ENCODE assay signal across 5 cellular contexts in genomic region chr2:62616486-62616885, GRCh38.
DNase-seq lines count a peak whose midpoint lies in the region; ATAC-seq, FAIRE-seq and TF ChIP-seq lines count a peak whose summit lies in the region.
"Not testable (repeated sequence)": the region's sequence is repeated elsewhere in the genome, so short reads cannot be mapped to it uniquely, and the experiment has no call there.

No MANE protein-coding gene starts in this region.

- TF ChIP-seq RAD21 in A549 (conservative IDR thresholded peaks at IDR 0.05 in 1 of 2, IDR thresholded peaks at IDR 0.05 in 1 of 2); K562 (CRISPR knock-in tag; conservative IDR thresholded peaks at IDR 0.05 in 1 of 2, IDR thresholded peaks at IDR 0.05 in 1 of 2); HepG2 (CRISPR knock-in tag; IDR thresholded peaks at IDR 0.05): not testable (repeated sequence)

- TF ChIP-seq POLR2A in A549 (IDR thresholded peaks at IDR 0.05; ENCODE audit: low read length); K562 (conservative IDR thresholded peaks at IDR 0.05); HepG2 (IDR thresholded peaks at IDR 0.05; ENCODE audit: insufficient read depth in 1 of 2, low read depth in 2 of 2, low read length in 2 of 2): not testable (repeated sequence)

- H3K79me2 ChIP-seq in K562 (ENCODE audit: control insufficient read depth, insufficient read depth, low read length); HepG2 (ENCODE audit: insufficient read depth, low read length): not testable (repeated sequence)

- TF ChIP-seq EP300 in A549 (IDR thresholded peaks at IDR 0.05); K562 (IDR thresholded peaks at IDR 0.05; ENCODE audit: low read length); HepG2 (IDR thresholded peaks at IDR 0.05; ENCODE audit: low read depth in 2 of 2, low read length in 2 of 2); HepG2 (CRISPR knock-in tag; IDR thresholded peaks at IDR 0.05; ENCODE audit: borderline replicate concordance): not testable (repeated sequence)

- WGBS in A549 (ENCODE audit: missing lambda C conversion rate), result 100% methylated on average over 2 of the region's 2 CpGs
- 0% methylated on average over 2 of the region's 2 CpGs for WGBS in K562 (ENCODE audit: insufficient coverage, low coverage, missing lambda C conversion rate)
- WGBS in HepG2 (ENCODE audit: low lambda C conversion rate), result 90% methylated on average over 2 of the region's 2 CpGs

- H3K36me3 ChIP-seq in HEK293 (ENCODE audit: control insufficient read depth in 2 of 2, insufficient read depth in 1 of 2, low read length in 2 of 2); K562 (ENCODE audit: control insufficient read depth, insufficient read depth, low read length); HepG2 (replicated peaks in 1 of 2; ENCODE audit: control insufficient read depth in 1 of 2, insufficient read depth in 2 of 2, low read length in 2 of 2): not testable (repeated sequence)

- in situ Hi-C loops in K562 (cut with MboI); HepG2 (cut with HindIII; ENCODE audit: extremely low pct_ligation_motif_present, low pct_unique_long_range_greater_than_20kb): not testable (repeated sequence)

- not testable (repeated sequence) for BruUV-seq in K562 (replicated peaks; lab: Mats Ljungman, UMichigan); HepG2 (replicated peaks; lab: Mats Ljungman, UMichigan)

- H3K27ac ChIP-seq in A549; HEK293 (ENCODE audit: extremely low read depth, low read depth, low read length); K562 (ENCODE audit: extremely low read depth, low read depth, low read length); HepG2 (ENCODE audit: extremely low read length, insufficient read depth, low read length): not testable (repeated sequence)

- DNase-seq in A549 (ENCODE audit: low read depth in 1 of 2, low spot score in 1 of 2); K562 (ENCODE audit: extremely low read depth in 1 of 4, low spot score in 3 of 4); HepG2 (ENCODE audit: low spot score): not testable (repeated sequence)

- intact Hi-C loops in K562 (cut with micrococcal nuclease); HepG2 (cut with micrococcal nuclease; ENCODE audit: unreplicated experiment): not testable (repeated sequence)

- POLR2A ChIA-PET in A549 (lab: Yijun Ruan, JAX); HEK293 (lab: Yijun Ruan, JAX); K562 (lab: Yijun Ruan, JAX); HepG2 (lab: Yijun Ruan, JAX): not testable (repeated sequence)

- H3K9me1 ChIP-seq in K562 (ENCODE audit: control insufficient read depth, insufficient read depth, low read length), result not testable (repeated sequence)

- H3K9me3 ChIP-seq in A549; HEK293 (ENCODE audit: control insufficient read depth, insufficient read depth, low read depth, low read length); K562 (replicated peaks; ENCODE audit: control insufficient read depth, insufficient read depth, low read depth, low read length); HepG2 (ENCODE audit: low read length): not testable (repeated sequence)

- TF ChIP-seq CTCF in A549 (IDR thresholded peaks at IDR 0.05); HEK293 (tag by site-specific recombination; IDR thresholded peaks at IDR 0.05); K562 (IDR thresholded peaks at IDR 0.05 in 2 of 3, conservative IDR thresholded peaks at IDR 0.05 in 1 of 3; ENCODE audit: insufficient read depth in 2 of 3, low read depth in 1 of 3, low read length in 3 of 3); HepG2 (CRISPR knock-in tag; IDR thresholded peaks at IDR 0.05): not testable (repeated sequence)

- FAIRE-seq in A549 (lab: Jason Lieb, UNC); K562 (lab: Jason Lieb, UNC); HepG2 (lab: Jason Lieb, UNC): not testable (repeated sequence)

- not testable (repeated sequence) for ATAC-seq in A549, SK-N-SH treated with all-trans-retinoic acid at 6 μM for 48 hours, K562, HepG2

- not testable (repeated sequence) for H3K4me2 ChIP-seq in A549; K562 (ENCODE audit: insufficient read depth, low read length); HepG2 (ENCODE audit: low read depth, low read length)

- H3K4me1 ChIP-seq in A549; HEK293 (ENCODE audit: control insufficient read depth, insufficient read depth, low read length); K562 (replicated peaks in 1 of 2; ENCODE audit: control insufficient read depth in 2 of 2, insufficient read depth in 2 of 2, low read length in 2 of 2): not testable (repeated sequence)
- peaks cover 14% of the 10 kb centered on the region for H3K4me1 ChIP-seq in HepG2 (ENCODE audit: insufficient read depth, low read length)

- H3K9ac ChIP-seq in K562 (ENCODE audit: insufficient read depth in 1 of 2, low read depth in 2 of 2, low read length in 2 of 2); HepG2 (ENCODE audit: insufficient read depth, low read depth, low read length): not testable (repeated sequence)

- H3K27me3 ChIP-seq in K562 (ENCODE audit: control insufficient read depth in 2 of 2, insufficient read depth in 2 of 2, low read length in 2 of 2); HepG2 (ENCODE audit: control insufficient read depth in 1 of 2, insufficient read depth in 2 of 2, low read length in 2 of 2): not testable (repeated sequence)

- H4K20me1 ChIP-seq in K562 (replicated peaks; ENCODE audit: control insufficient read depth, insufficient read depth, low read length); HepG2 (ENCODE audit: insufficient read depth, low read length): not testable (repeated sequence)

- CTCF ChIA-PET in A549 (lab: Yijun Ruan, JAX), result interaction anchor here (0.6 kb wide), 1 partner anchor 28 kb away, joined by 3 read pairs; no protein-coding TSS in a partner anchor
- CTCF ChIA-PET in HEK293 (lab: Yijun Ruan, JAX); K562 (lab: Yijun Ruan, JAX; ENCODE audit: low intra/inter-chr PET ratio); HepG2 (lab: Yijun Ruan, JAX; ENCODE audit: low intra/inter-chr PET ratio, low total read pairs): not testable (repeated sequence)

- H2AFZ ChIP-seq in K562 (ENCODE audit: low read depth, low read length); HepG2 (ENCODE audit: low read length): not testable (repeated sequence)

- H3K4me3 ChIP-seq in A549; HEK293 (ENCODE audit: low read depth, low read length); K562; HepG2 (replicated peaks in 1 of 3; ENCODE audit: insufficient read depth in 1 of 3, low read depth in 2 of 3, low read length in 3 of 3): not testable (repeated sequence)

TF ChIP-seq in A549, 52 proteins besides CTCF, POLR2A, EP300 and RAD21:
- TF ChIP-seq KDM1A (IDR thresholded peaks at IDR 0.05; ENCODE audit: low read depth), result peak; percentile 64; the same call in 1 of the 2 replicates
- 0 out of 2 replicates have a peak, but pooled peaks have one; percentile 46 for TF ChIP-seq CHD4 (IDR thresholded peaks at IDR 0.05; ENCODE audit: borderline replicate concordance)

TF ChIP-seq in HEK293, 187 proteins besides CTCF, POLR2A, EP300 and RAD21:
- TF ChIP-seq ZNF146 (tag by site-specific recombination; IDR thresholded peaks at IDR 0.05), result peak; percentile 44; the same call in 1 of the 2 replicates

TF ChIP-seq in SK-N-SH treated with all-trans-retinoic acid at 6 μM for 48 hours, 23 proteins besides CTCF, POLR2A, EP300 and RAD21:
- TF ChIP-seq ZNF8 (CRISPR knock-in tag; IDR thresholded peaks at IDR 0.05), result 0 out of 2 replicates have a peak, but pooled peaks have one; percentile 8

TF ChIP-seq in K562, 482 proteins besides CTCF, POLR2A, EP300 and RAD21:
- peak; percentile 52 for TF ChIP-seq ZNF146 (CRISPR knock-in tag; IDR thresholded peaks at IDR 0.05; ENCODE audit: unreplicated experiment)

TF ChIP-seq in HepG2, 621 proteins besides CTCF, POLR2A, EP300 and RAD21:
- TF ChIP-seq ZMYM3 (CRISPR knock-in tag; IDR thresholded peaks at IDR 0.05), result peak; percentile 58; the same call in 1 of the 2 replicates
